ENCODE assay signal across 8 cellular contexts in the genomic region with DNA sequence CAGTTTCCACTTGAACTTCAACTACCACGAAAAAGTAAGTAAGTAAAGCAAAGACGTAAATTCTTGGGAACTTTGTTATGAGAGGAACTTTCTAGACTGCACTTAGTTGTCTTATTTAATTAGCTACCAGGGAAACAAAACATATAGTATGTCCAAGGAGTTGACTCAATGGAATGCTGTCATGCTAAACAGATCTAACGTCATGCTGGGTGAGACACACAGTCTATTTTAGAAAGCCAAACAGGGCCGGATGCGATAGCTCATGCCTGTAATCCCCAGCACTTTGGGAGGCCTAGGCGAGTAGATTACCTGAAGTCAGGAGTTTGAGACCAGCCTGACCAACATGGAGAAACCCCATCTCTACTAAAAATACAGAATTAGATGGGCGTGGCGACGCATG.
A peak's percentile ranks its signal among the peaks of the same experiment; 100 is the strongest.
DNase-seq lines count a peak whose midpoint lies in the region; ATAC-seq and TF ChIP-seq lines count a peak whose summit lies in the region.
"Not testable (repeated sequence)": the region's sequence is repeated elsewhere in the genome, so short reads cannot be mapped to it uniquely, and the experiment has no call there.

No MANE protein-coding gene starts in this region.

- not testable (repeated sequence) for H3K4me1 ChIP-seq in foreskin keratinocyte; heart left ventricle; right cardiac atrium (ENCODE audit: control insufficient read depth, insufficient read depth, low read length)

- DNase-seq in foreskin keratinocyte; Right ventricle myocardium inferior (ENCODE audit: missing footprints); Right ventricle myocardium superior; heart left ventricle; left ventricle myocardium superior; right cardiac atrium: not testable (repeated sequence)

- peak; percentile 31; the same call in 1 of the 3 replicates for ATAC-seq in SK-N-SH treated with all-trans-retinoic acid at 6 μM for 48 hours
- ATAC-seq in esophagus mucosa: peak; percentile 55
- ATAC-seq in foreskin keratinocyte: peak; percentile 54
- peak; percentile 50 for ATAC-seq in Right ventricle myocardium inferior
- peak; percentile 56 for ATAC-seq in Right ventricle myocardium superior (ENCODE audit: poor library complexity)
- peak in 3 of 4 donors; percentile 56 to 79 (median 70) for ATAC-seq in heart left ventricle
- peak; percentile 69 for ATAC-seq in left ventricle myocardium superior
- ATAC-seq in right cardiac atrium: peak; percentile 41 to 53

- TF ChIP-seq POLR2A in heart left ventricle (IDR thresholded peaks at IDR 0.05): not testable (repeated sequence)

- H3K27ac ChIP-seq in foreskin keratinocyte; heart left ventricle; right cardiac atrium (ENCODE audit: low read length): not testable (repeated sequence)

- H3K36me3 ChIP-seq in heart left ventricle: not testable (repeated sequence)

- WGBS in heart left ventricle, 4 donors: no CpG with 5 or more reads among the region's 9 CpGs
- WGBS in right cardiac atrium: no CpG with 5 or more reads among the region's 9 CpGs

- not testable (repeated sequence) for H3K9me3 ChIP-seq in heart left ventricle; right cardiac atrium (ENCODE audit: control insufficient read depth, low read length)

- H3K27me3 ChIP-seq in foreskin keratinocyte; heart left ventricle; right cardiac atrium (ENCODE audit: control insufficient read depth, insufficient read depth): not testable (repeated sequence)

- H3K4me3 ChIP-seq in heart left ventricle; right cardiac atrium (ENCODE audit: low read length): not testable (repeated sequence)

- TF ChIP-seq CTCF in foreskin keratinocyte (conservative IDR thresholded peaks at IDR 0.05); heart left ventricle (IDR thresholded peaks at IDR 0.05): not testable (repeated sequence)

- intact Hi-C loops in Right ventricle myocardium inferior (cut with DNase I); Right ventricle myocardium superior (cut with DNase I); heart left ventricle (cut with DNase I); left ventricle myocardium superior (cut with micrococcal nuclease); right cardiac atrium (cut with DNase I): not testable (repeated sequence)
